Comparison of ENCODE assay signal across 10 cellular contexts in the genomic region with DNA sequence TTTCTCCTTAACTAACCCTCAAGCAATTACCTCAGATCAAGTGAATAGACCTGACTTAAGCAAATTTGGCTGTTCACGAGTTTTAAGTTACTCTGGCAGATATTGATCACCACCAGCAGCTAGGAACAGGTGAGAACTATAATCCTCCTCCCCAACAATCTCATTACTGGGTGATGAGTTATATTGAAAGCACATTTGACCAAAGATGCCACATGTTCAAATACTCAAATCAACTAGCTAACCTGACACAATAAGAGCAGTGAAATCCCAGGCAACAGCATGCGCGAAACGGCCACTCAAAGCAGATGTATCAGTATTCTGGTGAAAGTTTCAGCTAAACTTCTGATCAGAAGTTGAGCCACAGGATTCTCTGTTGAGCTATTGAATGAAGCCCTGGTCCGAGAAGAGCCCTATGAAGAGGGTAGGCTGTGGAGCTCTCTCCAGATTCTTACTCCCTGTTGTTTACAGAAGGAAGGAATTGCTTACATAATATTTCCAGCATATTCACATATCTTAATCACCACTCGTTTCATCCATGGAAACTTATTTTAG. TPM values are rescaled to one million over a fixed set of nuclear protein-coding genes. Genes with fewer than 3 reads are reported as not detected.
DNase-seq lines count a peak whose midpoint lies in the region; ATAC-seq and TF ChIP-seq lines count a peak whose summit lies in the region.
"Had no signal": no experiment of that assay in that cellular context is flagged by ENCODE, and none has a peak within 500 bp of the region (broad histone marks: within the 10 kb centered on the region; RNA-seq: fewer than 3 reads in every experiment).

No MANE protein-coding gene starts in this region.

- H3K4me3 Mint-ChIP-seq in activated T-helper 17 cell treated with anti-CD3 and anti-CD28 coated beads, Interleukin-2, amount 50 U/mL, for 72 hours = peak overlapping the region; percentile 3
- H3K4me3 Mint-ChIP-seq in activated T-helper 1 cell treated with anti-CD3 and anti-CD28 coated beads, Interleukin-12 subunit alpha, Interleukin-12 subunit beta, Interleukin-2, Interleukin-4 antibody, amounts not matched to agents 30 ng/mL and 10 ng/mL and 1 ng/mL, durations not matched to agents 14 hours and 24 hours and 36 hours = no peak overlapping the region

- H3K9me3 ChIP-seq in heart left ventricle (no peaks in the 10 kb centered on the region), stomach smooth muscle (ENCODE audit: control insufficient read depth in 2 of 2, low read length in 2 of 2) (no peaks in the 10 kb centered on the region)
- H3K9me3 ChIP-seq: BLaER1 had no signal

- H3K27ac ChIP-seq in heart left ventricle (peak overlapping the region in 11 of 12 donors; percentile 3 to 81 (median 60)), stomach smooth muscle (ENCODE audit: low read length) (peak overlapping the region; percentile 31)
- H3K27ac ChIP-seq: BLaER1 had no signal

- TF ChIP-seq CTCF in heart left ventricle (IDR thresholded peaks at IDR 0.05) = no peak

- H3K9me3 Mint-ChIP-seq in activated T-helper 17 cell treated with anti-CD3 and anti-CD28 coated beads, Interleukin-2, amount 50 U/mL, for 72 hours = no peaks in the 10 kb centered on the region
- no peaks in the 10 kb centered on the region for H3K9me3 Mint-ChIP-seq in activated T-helper 1 cell treated with anti-CD3 and anti-CD28 coated beads, Interleukin-12 subunit alpha, Interleukin-12 subunit beta, Interleukin-2, Interleukin-4 antibody, amounts not matched to agents 30 ng/mL and 10 ng/mL and 1 ng/mL, durations not matched to agents 14 hours and 24 hours and 36 hours

- H3K27me3 ChIP-seq in heart left ventricle (no peaks in the 10 kb centered on the region), stomach smooth muscle (ENCODE audit: control insufficient read depth in 1 of 2, insufficient read depth in 2 of 2, low read length in 2 of 2) (no peaks in the 10 kb centered on the region)
- H3K27me3 ChIP-seq: BLaER1 had no signal

- no peak overlapping the region for H3K27ac Mint-ChIP-seq in activated T-helper 17 cell treated with anti-CD3 and anti-CD28 coated beads, Interleukin-2, amount 50 U/mL, for 72 hours
- no peak overlapping the region for H3K27ac Mint-ChIP-seq in activated T-helper 1 cell treated with anti-CD3 and anti-CD28 coated beads, Interleukin-12 subunit alpha, Interleukin-12 subunit beta, Interleukin-2, Interleukin-4 antibody, amounts not matched to agents 30 ng/mL and 10 ng/mL and 1 ng/mL, durations not matched to agents 14 hours and 24 hours and 36 hours

- peak overlapping the region in 1 of 2 donors; percentile 1 for H3K9ac ChIP-seq in stomach smooth muscle (ENCODE audit: low read length in 2 of 2)
- H3K9ac ChIP-seq: BLaER1 had no signal

- no peaks in the 10 kb centered on the region for H3K36me3 Mint-ChIP-seq in activated T-helper 17 cell treated with anti-CD3 and anti-CD28 coated beads, Interleukin-2, amount 50 U/mL, for 72 hours (ENCODE audit: low read depth)
- no peaks in the 10 kb centered on the region for H3K36me3 Mint-ChIP-seq in activated T-helper 1 cell treated with anti-CD3 and anti-CD28 coated beads, Interleukin-12 subunit alpha, Interleukin-12 subunit beta, Interleukin-2, Interleukin-4 antibody, amounts not matched to agents 30 ng/mL and 10 ng/mL and 1 ng/mL, durations not matched to agents 14 hours and 24 hours and 36 hours (ENCODE audit: low read depth)

- H3K27me3 Mint-ChIP-seq in activated T-helper 17 cell treated with anti-CD3 and anti-CD28 coated beads, Interleukin-2, amount 50 U/mL, for 72 hours = peaks cover 7% of the 10 kb centered on the region
- H3K27me3 Mint-ChIP-seq in activated T-helper 1 cell treated with anti-CD3 and anti-CD28 coated beads, Interleukin-12 subunit alpha, Interleukin-12 subunit beta, Interleukin-2, Interleukin-4 antibody, amounts not matched to agents 30 ng/mL and 10 ng/mL and 1 ng/mL, durations not matched to agents 14 hours and 24 hours and 36 hours (ENCODE audit: insufficient read depth) = peaks cover 10% of the 10 kb centered on the region

- H3K4me1 ChIP-seq in heart left ventricle = peaks cover 0 to 62% (median 36%) of the 10 kb centered on the region in 12 donors
- peaks cover 15% of the 10 kb centered on the region for H3K4me1 ChIP-seq in stomach smooth muscle (ENCODE audit: control insufficient read depth, insufficient read depth, low read length)

- intact Hi-C loops in heart left ventricle (cut with DNase I) = loop anchor here in 2 of 10 donors (5.0 kb wide), 1 partner anchor 220 kb away; no protein-coding TSS in a partner anchor
- intact Hi-C loops in left cardiac atrium (cut with DNase I) = no loop called here
- intact Hi-C loops in activated T-helper 1 cell treated with anti-CD3 and anti-CD28 coated beads, Interleukin-12 subunit alpha, Interleukin-12 subunit beta, Interleukin-2, Interleukin-4 antibody, amounts not matched to agents 30 ng/mL and 10 ng/mL and 1 ng/mL, durations not matched to agents 14 hours and 24 hours and 36 hours (cut with micrococcal nuclease) = no loop called here

- H3K36me3 ChIP-seq in heart left ventricle (no peaks in the 10 kb centered on the region), stomach smooth muscle (ENCODE audit: control insufficient read depth in 2 of 2, insufficient read depth in 2 of 2, low read length in 2 of 2) (no peaks in the 10 kb centered on the region)
- H3K36me3 ChIP-seq: BLaER1 had no signal

- no peak for DNase-seq in heart left ventricle
- no peak for DNase-seq in left cardiac atrium
- no peak for DNase-seq in activated gamma-delta T cell treated with Interleukin-2 at 50 U/mL for 16 hours
- DNase-seq in activated T-helper 1 cell treated with anti-CD3 and anti-CD28 coated beads, Interleukin-12 subunit alpha, Interleukin-12 subunit beta, Interleukin-2, Interleukin-4 antibody, amounts not matched to agents 30 ng/mL and 10 ng/mL and 1 ng/mL, durations not matched to agents 14 hours and 24 hours and 36 hours (ENCODE audit: low spot score) = no peak
- DNase-seq: activated CD4-positive, alpha-beta T cell treated with anti-CD3 and anti-CD28 coated beads, Interleukin-2, amount 50 U/mL, for 4 hours had no signal

- H3K4me3 ChIP-seq in heart left ventricle (no peak overlapping the region), stomach smooth muscle (ENCODE audit: low read length in 2 of 2) (no peak overlapping the region)
- H3K4me3 ChIP-seq: BLaER1 had no signal

- TF ChIP-seq POLR2A in heart left ventricle (IDR thresholded peaks at IDR 0.05) = no peak

- no peaks in the 10 kb centered on the region for H3K4me1 Mint-ChIP-seq in activated T-helper 17 cell treated with anti-CD3 and anti-CD28 coated beads, Interleukin-2, amount 50 U/mL, for 72 hours
- peaks cover 14% of the 10 kb centered on the region for H3K4me1 Mint-ChIP-seq in activated T-helper 1 cell treated with anti-CD3 and anti-CD28 coated beads, Interleukin-12 subunit alpha, Interleukin-12 subunit beta, Interleukin-2, Interleukin-4 antibody, amounts not matched to agents 30 ng/mL and 10 ng/mL and 1 ng/mL, durations not matched to agents 14 hours and 24 hours and 36 hours (ENCODE audit: low read depth)

- WGBS in heart left ventricle, 4 donors = 42 to 75% (median 57%) methylated on average over 6 of the region's 6 CpGs

- no peak for ATAC-seq in heart left ventricle
- ATAC-seq in left cardiac atrium = no peak
- peak; percentile 91 for ATAC-seq in HG02852 (IDR thresholded peaks at IDR 0.05; ENCODE audit: unreplicated experiment)
- ATAC-seq in activated T-helper 17 cell treated with anti-CD3 and anti-CD28 coated beads, Interleukin-2, amount 50 U/mL, for 72 hours (replicated peaks) = peak; percentile 83
- no peak for ATAC-seq in activated CD4-positive, CD25-positive, alpha-beta regulatory T cell treated with anti-CD3 and anti-CD28 coated beads, Interleukin-2, amount 50 U/mL, for 24 hours

RNA-seq across cellular contexts. Expression of gene CAV1, which starts 52.6 kb away (rescaled TPM):
- 100 to 1,000 TPM; 216 to 408 (median 281) TPM for total RNA-seq in heart left ventricle
- 100 to 1,000 TPM; 125 to 297 TPM for polyA plus RNA-seq in heart left ventricle
- 100 to 1,000 TPM; 423 to 465 TPM for total RNA-seq in left cardiac atrium
- total RNA-seq in activated T-helper 17 cell treated with anti-CD3 and anti-CD28 coated beads, Interleukin-2, amount 50 U/mL, for 72 hours = 1 to 10 TPM in 1 of 2 donors, not detected in 1; 1.2 TPM
- total RNA-seq in activated T-helper 1 cell treated with anti-CD3 and anti-CD28 coated beads, Interleukin-12 subunit alpha, Interleukin-12 subunit beta, Interleukin-2, Interleukin-4 antibody, amounts not matched to agents 30 ng/mL and 10 ng/mL and 1 ng/mL, durations not matched to agents 14 hours and 24 hours and 36 hours = 0.76 and 1.8 TPM in 2 replicates

Comparison
In these comparisons a context has a peak if more than half of its experiments do, and no peak if none do; other contexts are left out.
1. ATAC-seq: peak in HG02852 (single experiment) and activated T-helper 17 cell treated with anti-CD3 and anti-CD28 coated beads, Interleukin-2, amount 50 U/mL, for 72 hours (single experiment); none in heart left ventricle (0 of 4), left cardiac atrium (0 of 2) and activated CD4-positive, CD25-positive, alpha-beta regulatory T cell treated with anti-CD3 and anti-CD28 coated beads, Interleukin-2, amount 50 U/mL, for 24 hours (0 of 2).
2. RNA of gene CAV1, which starts 52.6 kb away (total RNA-seq): 423 to 465 TPM in left cardiac atrium and 216 to 408 TPM in heart left ventricle; 0.76 to 1.8 TPM in activated T-helper 1 cell treated with anti-CD3 and anti-CD28 coated beads, Interleukin-12 subunit alpha, Interleukin-12 subunit beta, Interleukin-2, Interleukin-4 antibody, amounts not matched to agents 30 ng/mL and 10 ng/mL and 1 ng/mL, durations not matched to agents 14 hours and 24 hours and 36 hours and 1.2 TPM in activated T-helper 17 cell treated with anti-CD3 and anti-CD28 coated beads, Interleukin-2, amount 50 U/mL, for 72 hours; every median in the first group is over 10 times any median in the second.